ENCODE assay signal across 9 cellular contexts in genomic region chr12:48002773-48003218, GRCh38. TPM values are rescaled to one million over a fixed set of nuclear protein-coding genes. Genes with fewer than 3 reads are reported as not detected.
DNase-seq lines count a peak whose midpoint lies in the region; ATAC-seq, FAIRE-seq and TF ChIP-seq lines count a peak whose summit lies in the region.
"Had no signal": no experiment of that assay in that cellular context is flagged by ENCODE, and none has a peak within 500 bp of the region (broad histone marks: within the 10 kb centered on the region; RNA-seq: fewer than 3 reads in every experiment).

No MANE protein-coding gene starts in this region.

- no peaks in the 10 kb centered on the region for H3K79me2 ChIP-seq in mammary epithelial cell (ENCODE audit: insufficient read depth, low read length)

- intact Hi-C loops in mammary epithelial cell (cut with micrococcal nuclease), result no loop called here
- intact Hi-C loops in mucosa of descending colon (cut with DNase I, micrococcal nuclease), result no loop called here

- H3K27ac ChIP-seq in AG04450 (ENCODE audit: low read depth, low read length) (peak overlapping the region; percentile 2), mammary epithelial cell (ENCODE audit: insufficient read depth, low read depth, low read length) (no peak overlapping the region)

- peak overlapping the region; percentile 92 for H2AFZ ChIP-seq in mammary epithelial cell (ENCODE audit: low read depth, low read length)

- POLR2A ChIA-PET in AG04450 (lab: Yijun Ruan, JAX), result no interaction called here

- dilution Hi-C loops in mammary epithelial cell (cut with HindIII; ENCODE audit: low sequenced_read_pairs), result no loop called here

- WGBS in mammary epithelial cell (ENCODE audit: low coverage, missing lambda C conversion rate), result 25% methylated on average over 26 of the region's 26 CpGs

- DNase-seq in AG04450 (ENCODE audit: low read depth, low spot score) (no peak), HTR-8/SVneo (ENCODE audit: insufficient read length, low spot score) (peak; percentile 14), mammary epithelial cell (peak; percentile 6), mucosa of descending colon (peak in 2 of 3 donors; percentile 30 to 59), SIG-M5 (lab: John Stamatoyannopoulos, UW) (no peak), GM10266 (ENCODE audit: extremely low spot score) (no peak)

- peak; percentile 54 for ATAC-seq in mucosa of descending colon
- no peak for ATAC-seq in GM21360 (IDR thresholded peaks at IDR 0.05; ENCODE audit: unreplicated experiment)
- no peak for ATAC-seq in HG02885 (IDR thresholded peaks at IDR 0.05; ENCODE audit: poor library complexity, unreplicated experiment)

- TF ChIP-seq CTCF in AG04450 (IDR thresholded peaks at IDR 0.05; ENCODE audit: low read depth, low read length) (no peak), mammary epithelial cell (conservative IDR thresholded peaks at IDR 0.05 in 1 of 2, IDR thresholded peaks at IDR 0.05 in 1 of 2; ENCODE audit: extremely low read depth in 1 of 2, insufficient read depth in 1 of 2, low read depth in 1 of 2, low read length in 2 of 2) (no peak), mucosa of descending colon (IDR thresholded peaks at IDR 0.05) (no peak), GM10266 (IDR thresholded peaks at IDR 0.05; ENCODE audit: control insufficient read depth, insufficient read depth, low read depth, missing control alignments) (no peak)

- BruUV-seq in mammary epithelial cell (replicated peaks; lab: Mats Ljungman, UMichigan), result no TSS peak

- no peak for FAIRE-seq in HTR-8/SVneo (lab: Jason Lieb, UNC)
- FAIRE-seq: GM18507 had no signal

- CTCF ChIA-PET in AG04450 (lab: Charles Lee), result interaction anchor here (0.6 kb wide), 1 partner anchor 100 kb away, joined by 5 read pairs; no protein-coding TSS in a partner anchor
- CTCF ChIA-PET in mammary epithelial cell (lab: Charles Lee; ENCODE audit: low non-redundant PET), result no interaction called here

- no peak overlapping the region for H3K9ac ChIP-seq in mammary epithelial cell (ENCODE audit: insufficient read depth, low read length)

- peaks cover 25% of the 10 kb centered on the region for H3K4me1 ChIP-seq in mammary epithelial cell (ENCODE audit: insufficient read depth, low read length)
- H3K4me1 ChIP-seq in mucosa of descending colon (ENCODE audit: low read depth), result peaks cover 38% of the 10 kb centered on the region

- no peaks in the 10 kb centered on the region for H4K20me1 ChIP-seq in mammary epithelial cell (ENCODE audit: insufficient read depth, low read length)

- H3K4me3 ChIP-seq in AG04450 (ENCODE audit: low read depth, low read length) (0 out of 2 replicates have a peak overlapping the region, but pooled peaks have one; percentile 17), mammary epithelial cell (replicated peaks in 1 of 3; ENCODE audit: insufficient read depth in 1 of 3, low read depth in 2 of 3, low read length in 3 of 3) (no peak overlapping the region), mucosa of descending colon (no peak overlapping the region)

- H3K27me3 ChIP-seq in AG04450 (ENCODE audit: control insufficient read depth, insufficient read depth, low read length) (peaks cover 95% of the 10 kb centered on the region), mammary epithelial cell (ENCODE audit: insufficient read depth, low read length) (peaks cover 12% of the 10 kb centered on the region)

- H3K4me2 ChIP-seq in mammary epithelial cell (ENCODE audit: insufficient read depth, low read depth, low read length), result peak overlapping the region; percentile 92

- H3K9me3 ChIP-seq in AG04450 (ENCODE audit: control insufficient read depth, insufficient read depth, low read length), result no peaks in the 10 kb centered on the region; the same call in 1 of the 2 replicates
- H3K9me3 ChIP-seq in mammary epithelial cell (replicated peaks; ENCODE audit: insufficient read depth, low read length), result no peaks in the 10 kb centered on the region
- no peaks in the 10 kb centered on the region for H3K9me3 ChIP-seq in mucosa of descending colon

- no peaks in the 10 kb centered on the region for H3K36me3 ChIP-seq in mammary epithelial cell (ENCODE audit: insufficient read depth, low read length)
- H3K36me3 ChIP-seq in mucosa of descending colon (ENCODE audit: low read depth), result no peaks in the 10 kb centered on the region

- in situ Hi-C loops in mammary epithelial cell (cut with MboI; ENCODE audit: low sequenced_read_pairs in 2 of 2), result no loop called here

RNA-seq across cellular contexts. Expression of gene COL2A1, which starts 1.5 kb away (rescaled TPM):
- polyA plus RNA-seq in AG04450 (2011; rRNA removed) (not detected in 2 replicates), mammary epithelial cell (0.78 TPM)
- not detected in 2 replicates for polyA minus RNA-seq in AG04450 (2011; rRNA and poly(A)+ RNA removed)
- total RNA-seq in mammary epithelial cell (1 to 10 TPM in 1 of 2 donors, under 1 TPM in 1; 0.61 to 7.7 TPM), mucosa of descending colon (1 to 10 TPM in 2 of 3 donors, under 1 TPM in 1; 0.19 to 1.5 (median 1.2) TPM)
- not detected for polyA minus RNA-seq in mammary epithelial cell

RNA-seq across cellular contexts. Expression of gene TMEM106C, which starts 39.4 kb away (rescaled TPM):
- 93.7 and 96.3 TPM in 2 replicates for polyA plus RNA-seq in AG04450 (2011; rRNA removed)
- polyA minus RNA-seq in AG04450 (2011; rRNA and poly(A)+ RNA removed), result 66.1 and 66.9 TPM in 2 replicates
- total RNA-seq in mammary epithelial cell, result 10 to 100 TPM; 82.5 to 90.2 TPM
- 231 TPM for polyA plus RNA-seq in mammary epithelial cell
- 220 TPM for polyA minus RNA-seq in mammary epithelial cell
- total RNA-seq in mucosa of descending colon, result 100 to 1,000 TPM in 2 of 3 donors, 10 to 100 TPM in 1; 93.9 to 208 (median 183) TPM

Comparison
In these comparisons a context has a peak if more than half of its experiments do, and no peak if none do; other contexts are left out.
1. DNase-seq: peak in HTR-8/SVneo (single experiment), mammary epithelial cell (single experiment) and mucosa of descending colon (2 of 3); none in AG04450 (single experiment), SIG-M5 (single experiment) and GM10266 (single experiment).